Comparison of ENCODE assay signal across 6 cellular contexts in the genomic region with DNA sequence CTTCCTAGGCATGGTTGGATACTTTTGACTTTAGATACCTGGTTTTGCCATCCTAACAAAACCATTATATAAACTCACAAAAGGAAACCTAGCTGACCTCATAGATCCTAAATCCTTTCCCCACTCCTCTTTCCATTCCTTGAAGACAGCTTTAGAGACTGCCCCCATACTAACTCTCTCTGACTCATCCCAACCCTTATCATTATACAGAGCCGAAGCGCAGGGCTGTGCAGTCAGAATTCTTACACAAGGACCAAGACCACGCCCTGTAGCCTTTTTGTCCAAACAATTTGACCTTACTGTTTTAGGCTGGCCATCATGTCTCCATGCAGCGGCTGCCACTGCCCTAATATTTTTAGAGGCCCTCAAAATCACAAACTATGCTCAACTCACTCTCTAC.
DNase-seq lines count a peak whose midpoint lies in the region; TF ChIP-seq lines count a peak whose summit lies in the region.
"Not testable (repeated sequence)": the region's sequence is repeated elsewhere in the genome, so short reads cannot be mapped to it uniquely, and the experiment has no call there.

No MANE protein-coding gene starts in this region.

- TF ChIP-seq CTCF in choroid plexus epithelial cell (conservative IDR thresholded peaks at IDR 0.05; ENCODE audit: low read depth, low read length): not testable (repeated sequence)

- not testable (repeated sequence) for H3K4me3 ChIP-seq in choroid plexus epithelial cell (ENCODE audit: low read depth, low read length)

- DNase-seq in ELR (ENCODE audit: low read depth) (peak; percentile 8), NCI-H226 (peak; percentile 51), RPMI7951 (ENCODE audit: low read depth) (peak; percentile 9), amniotic epithelial cell (ENCODE audit: low read depth) (peak; percentile 51), choroid plexus epithelial cell (ENCODE audit: low read depth) (peak; percentile 18), iris pigment epithelial cell (ENCODE audit: low read depth) (peak; percentile 49)
